ENCODE assay signal across 2 cellular contexts in the genomic region with DNA sequence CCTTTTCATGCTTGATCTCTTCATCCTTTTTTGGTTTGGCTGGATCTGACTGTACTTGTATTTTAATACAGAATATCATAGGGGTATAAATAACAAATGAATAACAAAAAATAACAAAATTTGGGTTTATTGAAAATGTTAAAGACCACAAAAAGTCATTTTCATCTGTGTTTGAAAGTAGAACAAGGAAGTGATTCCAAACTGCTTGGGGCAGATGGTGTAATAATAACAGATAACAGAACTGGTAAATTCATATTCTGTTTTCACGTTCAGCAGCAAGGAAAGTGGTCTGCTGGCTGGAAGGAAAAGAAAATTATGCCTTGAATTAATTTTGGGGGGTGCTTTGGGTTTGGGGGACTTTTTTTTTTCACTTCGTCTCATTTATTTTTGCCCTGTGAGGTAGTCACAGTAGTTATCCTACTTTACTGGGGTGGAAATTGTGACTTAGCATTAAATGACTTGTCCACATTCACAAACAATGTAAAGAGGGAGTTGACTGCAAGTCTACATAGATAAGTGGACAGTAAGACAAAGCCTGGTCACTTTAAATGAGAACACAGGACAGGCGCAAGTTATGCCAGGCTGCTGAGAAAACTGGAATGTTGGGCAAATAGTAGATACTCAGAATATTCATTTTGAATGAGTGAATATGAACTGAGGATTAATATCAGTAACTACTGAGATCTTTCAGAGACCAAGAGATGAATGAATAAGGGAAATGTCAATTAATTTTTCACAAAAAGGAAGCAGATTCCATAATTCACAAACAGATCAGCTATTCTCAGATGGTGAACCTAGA.
TF ChIP-seq lines count a peak whose summit lies in the region.

No MANE protein-coding gene starts in this region.

TF ChIP-seq in IMR-90, 13 proteins besides CTCF, POLR2A, EP300 and RAD21 (continued from another document):
- TF ChIP-seq, protein P1, sequence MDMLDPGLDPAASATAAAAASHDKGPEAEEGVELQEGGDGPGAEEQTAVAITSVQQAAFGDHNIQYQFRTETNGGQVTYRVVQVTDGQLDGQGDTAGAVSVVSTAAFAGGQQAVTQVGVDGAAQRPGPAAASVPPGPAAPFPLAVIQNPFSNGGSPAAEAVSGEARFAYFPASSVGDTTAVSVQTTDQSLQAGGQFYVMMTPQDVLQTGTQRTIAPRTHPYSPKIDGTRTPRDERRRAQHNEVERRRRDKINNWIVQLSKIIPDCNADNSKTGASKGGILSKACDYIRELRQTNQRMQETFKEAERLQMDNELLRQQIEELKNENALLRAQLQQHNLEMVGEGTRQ (IDR thresholded peaks at IDR 0.05; ENCODE audit: low read depth, low read length): no peak
TF ChIP-seq in IMR-90: peak in this region for 0.

TF ChIP-seq in WTC11, 78 proteins besides CTCF, POLR2A, EP300 and RAD21 (continued from another document):
- TF ChIP-seq, protein P2, sequence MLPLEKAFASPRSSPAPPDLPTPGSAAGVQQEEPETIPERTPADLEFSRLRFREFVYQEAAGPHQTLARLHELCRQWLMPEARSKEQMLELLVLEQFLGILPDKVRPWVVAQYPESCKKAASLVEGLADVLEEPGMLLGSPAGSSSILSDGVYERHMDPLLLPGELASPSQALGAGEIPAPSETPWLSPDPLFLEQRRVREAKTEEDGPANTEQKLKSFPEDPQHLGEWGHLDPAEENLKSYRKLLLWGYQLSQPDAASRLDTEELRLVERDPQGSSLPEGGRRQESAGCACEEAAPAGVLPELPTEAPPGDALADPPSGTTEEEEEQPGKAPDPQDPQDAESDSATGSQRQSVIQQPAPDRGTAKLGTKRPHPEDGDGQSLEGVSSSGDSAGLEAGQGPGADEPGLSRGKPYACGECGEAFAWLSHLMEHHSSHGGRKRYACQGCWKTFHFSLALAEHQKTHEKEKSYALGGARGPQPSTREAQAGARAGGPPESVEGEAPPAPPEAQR (CRISPR knock-in tag; IDR thresholded peaks at IDR 0.05): no peak
- TF ChIP-seq, protein P3, sequence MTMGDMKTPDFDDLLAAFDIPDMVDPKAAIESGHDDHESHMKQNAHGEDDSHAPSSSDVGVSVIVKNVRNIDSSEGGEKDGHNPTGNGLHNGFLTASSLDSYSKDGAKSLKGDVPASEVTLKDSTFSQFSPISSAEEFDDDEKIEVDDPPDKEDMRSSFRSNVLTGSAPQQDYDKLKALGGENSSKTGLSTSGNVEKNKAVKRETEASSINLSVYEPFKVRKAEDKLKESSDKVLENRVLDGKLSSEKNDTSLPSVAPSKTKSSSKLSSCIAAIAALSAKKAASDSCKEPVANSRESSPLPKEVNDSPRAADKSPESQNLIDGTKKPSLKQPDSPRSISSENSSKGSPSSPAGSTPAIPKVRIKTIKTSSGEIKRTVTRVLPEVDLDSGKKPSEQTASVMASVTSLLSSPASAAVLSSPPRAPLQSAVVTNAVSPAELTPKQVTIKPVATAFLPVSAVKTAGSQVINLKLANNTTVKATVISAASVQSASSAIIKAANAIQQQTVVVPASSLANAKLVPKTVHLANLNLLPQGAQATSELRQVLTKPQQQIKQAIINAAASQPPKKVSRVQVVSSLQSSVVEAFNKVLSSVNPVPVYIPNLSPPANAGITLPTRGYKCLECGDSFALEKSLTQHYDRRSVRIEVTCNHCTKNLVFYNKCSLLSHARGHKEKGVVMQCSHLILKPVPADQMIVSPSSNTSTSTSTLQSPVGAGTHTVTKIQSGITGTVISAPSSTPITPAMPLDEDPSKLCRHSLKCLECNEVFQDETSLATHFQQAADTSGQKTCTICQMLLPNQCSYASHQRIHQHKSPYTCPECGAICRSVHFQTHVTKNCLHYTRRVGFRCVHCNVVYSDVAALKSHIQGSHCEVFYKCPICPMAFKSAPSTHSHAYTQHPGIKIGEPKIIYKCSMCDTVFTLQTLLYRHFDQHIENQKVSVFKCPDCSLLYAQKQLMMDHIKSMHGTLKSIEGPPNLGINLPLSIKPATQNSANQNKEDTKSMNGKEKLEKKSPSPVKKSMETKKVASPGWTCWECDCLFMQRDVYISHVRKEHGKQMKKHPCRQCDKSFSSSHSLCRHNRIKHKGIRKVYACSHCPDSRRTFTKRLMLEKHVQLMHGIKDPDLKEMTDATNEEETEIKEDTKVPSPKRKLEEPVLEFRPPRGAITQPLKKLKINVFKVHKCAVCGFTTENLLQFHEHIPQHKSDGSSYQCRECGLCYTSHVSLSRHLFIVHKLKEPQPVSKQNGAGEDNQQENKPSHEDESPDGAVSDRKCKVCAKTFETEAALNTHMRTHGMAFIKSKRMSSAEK (CRISPR knock-in tag; IDR thresholded peaks at IDR 0.05; ENCODE audit: borderline replicate concordance): no peak
- no peak for TF ChIP-seq ELF4 (CRISPR knock-in tag; IDR thresholded peaks at IDR 0.05; ENCODE audit: low read depth)
- TF ChIP-seq, protein P4, sequence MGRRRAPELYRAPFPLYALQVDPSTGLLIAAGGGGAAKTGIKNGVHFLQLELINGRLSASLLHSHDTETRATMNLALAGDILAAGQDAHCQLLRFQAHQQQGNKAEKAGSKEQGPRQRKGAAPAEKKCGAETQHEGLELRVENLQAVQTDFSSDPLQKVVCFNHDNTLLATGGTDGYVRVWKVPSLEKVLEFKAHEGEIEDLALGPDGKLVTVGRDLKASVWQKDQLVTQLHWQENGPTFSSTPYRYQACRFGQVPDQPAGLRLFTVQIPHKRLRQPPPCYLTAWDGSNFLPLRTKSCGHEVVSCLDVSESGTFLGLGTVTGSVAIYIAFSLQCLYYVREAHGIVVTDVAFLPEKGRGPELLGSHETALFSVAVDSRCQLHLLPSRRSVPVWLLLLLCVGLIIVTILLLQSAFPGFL (CRISPR knock-in tag; IDR thresholded peaks at IDR 0.05; ENCODE audit: borderline replicate concordance): no peak
- TF ChIP-seq CREB1 (CRISPR knock-in tag; IDR thresholded peaks at IDR 0.05): no peak
- TF ChIP-seq NFYB (CRISPR knock-in tag; conservative IDR thresholded peaks at IDR 0.05; ENCODE audit: low read depth): no peak
